8 cellular contexts compared by ENCODE assay signal in the genomic region with DNA sequence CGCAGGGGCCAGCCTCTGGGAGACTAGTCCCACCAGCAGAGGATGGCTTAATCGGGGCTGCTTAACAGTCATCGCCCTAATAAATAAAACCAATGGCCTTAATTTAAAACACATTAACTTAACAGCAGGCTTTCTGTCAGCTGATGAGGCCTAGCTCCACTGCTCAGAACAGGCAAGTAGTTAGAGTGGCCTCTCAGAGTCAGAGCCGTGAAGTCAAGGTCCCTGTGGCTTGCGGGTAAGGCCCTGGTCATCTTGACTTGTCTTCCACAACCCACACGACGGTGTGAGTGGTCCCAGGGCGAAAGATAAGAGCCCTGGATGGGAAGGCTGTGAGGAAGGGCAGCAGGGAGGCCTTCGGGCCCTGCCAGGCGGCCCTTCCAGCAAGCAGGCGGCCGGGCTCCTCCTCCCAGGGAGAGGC. TPM values are rescaled to one million over a fixed set of nuclear protein-coding genes. Genes with fewer than 3 reads are reported as not detected.
DNase-seq lines count a peak whose midpoint lies in the region; ATAC-seq and TF ChIP-seq lines count a peak whose summit lies in the region.

No MANE protein-coding gene starts in this region.

- peak overlapping the region; percentile 89 for H3K27ac ChIP-seq in suprapubic skin

- ATAC-seq in HG03280 (IDR thresholded peaks at IDR 0.05; ENCODE audit: unreplicated experiment) (peak; percentile 3), GM19324 (IDR thresholded peaks at IDR 0.05; ENCODE audit: low FRiP score, unreplicated experiment) (no peak), mucosa of descending colon (no peak)

- H3K9me3 ChIP-seq in suprapubic skin (no peaks in the 10 kb centered on the region), mucosa of descending colon (no peaks in the 10 kb centered on the region)

- no peak for TF ChIP-seq EP300 in suprapubic skin (IDR thresholded peaks at IDR 0.05)

- DNase-seq in GM03348 (ENCODE audit: low spot score) (peak; percentile 64), amniotic epithelial cell (ENCODE audit: low read depth) (peak; percentile 65), iris pigment epithelial cell (ENCODE audit: low read depth) (peak; percentile 60), suprapubic skin (ENCODE audit: low spot score in 2 of 2) (no peak), GOT3 (lab: John Stamatoyannopoulos, UW) (no peak), mucosa of descending colon (no peak)

- H3K4me3 ChIP-seq in suprapubic skin (peak overlapping the region; percentile 64), mucosa of descending colon (no peak overlapping the region)

- no peak for TF ChIP-seq POLR2A in suprapubic skin (IDR thresholded peaks at IDR 0.05)

- intact Hi-C loops in mucosa of descending colon (cut with DNase I, micrococcal nuclease): loop anchor here in 1 of 2 donors (5.0 kb wide), 1 partner anchor 572 kb away; the partner anchor contains the start of gene FAM43A

- WGBS in suprapubic skin: 50% methylated on average over 6 of the region's 12 CpGs

- no peak for TF ChIP-seq CTCF in suprapubic skin (IDR thresholded peaks at IDR 0.05)
- no peak for TF ChIP-seq CTCF in mucosa of descending colon (IDR thresholded peaks at IDR 0.05)

- H3K36me3 ChIP-seq in suprapubic skin (peaks cover 3% of the 10 kb centered on the region), mucosa of descending colon (ENCODE audit: low read depth) (no peaks in the 10 kb centered on the region)

- no peaks in the 10 kb centered on the region for H3K27me3 ChIP-seq in suprapubic skin

- H3K4me1 ChIP-seq in suprapubic skin: peaks cover 45% of the 10 kb centered on the region
- H3K4me1 ChIP-seq in mucosa of descending colon (ENCODE audit: low read depth): peaks cover 25% of the 10 kb centered on the region

RNA-seq across cellular contexts. Expression of gene XXYLT1, which starts 11.8 kb away (rescaled TPM):
- 10 to 100 TPM in 2 of 4 donors, 1 to 10 TPM in 2; 8.0 to 19.4 (median 13.2) TPM for total RNA-seq in suprapubic skin
- total RNA-seq in mucosa of descending colon: 10 to 100 TPM; 10.0 to 10.7 (median 10.2) TPM

Comparison
In these comparisons a context has a peak if more than half of its experiments do, and no peak if none do; other contexts are left out.
1. DNase-seq: peak in GM03348 (single experiment), amniotic epithelial cell (single experiment) and iris pigment epithelial cell (single experiment); none in suprapubic skin (0 of 2), GOT3 (single experiment) and mucosa of descending colon (0 of 3).